ENCODE assay signal across 9 cellular contexts in the genomic region with DNA sequence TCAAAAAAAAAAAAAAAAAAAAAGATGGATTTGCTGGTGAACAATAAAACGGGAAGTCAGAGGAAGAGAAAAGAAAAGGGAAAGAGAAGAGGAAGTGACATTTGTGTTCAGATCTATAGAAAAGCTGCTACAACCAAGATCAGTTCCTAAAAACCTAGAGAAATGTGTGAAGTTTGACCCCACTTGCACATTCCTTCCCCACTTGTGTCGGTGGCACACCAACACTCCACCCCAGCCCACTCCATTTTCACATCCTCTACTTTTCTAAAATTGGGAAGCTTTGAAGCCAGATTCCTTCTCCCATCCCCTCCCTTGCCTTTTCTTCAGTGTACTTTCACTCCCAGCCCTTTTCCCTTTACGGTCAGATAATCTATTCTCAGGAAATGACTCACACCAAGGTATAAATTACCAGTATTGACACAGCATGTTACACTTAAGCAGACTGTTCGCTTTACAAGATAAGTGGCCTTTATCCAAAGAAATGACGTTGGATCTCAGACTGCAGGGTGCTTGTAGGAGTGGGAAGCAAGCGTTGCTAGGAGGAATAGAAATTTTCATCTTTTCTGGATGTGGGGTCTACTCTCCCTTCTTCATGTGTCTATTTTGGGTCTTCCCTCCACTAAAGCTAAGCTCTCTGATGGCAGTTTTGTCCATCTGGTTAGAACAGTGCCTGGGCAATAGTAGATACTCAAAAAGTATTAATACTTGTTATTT.
A peak's percentile ranks its signal among the peaks of the same experiment; 100 is the strongest.
DNase-seq lines count a peak whose midpoint lies in the region; ATAC-seq and TF ChIP-seq lines count a peak whose summit lies in the region.
"Had no signal": no experiment of that assay in that cellular context is flagged by ENCODE, and none has a peak within 500 bp of the region (broad histone marks: within the 10 kb centered on the region; RNA-seq: fewer than 3 reads in every experiment).

No MANE protein-coding gene starts in this region.

- no peak overlapping the region for H3K4me3 ChIP-seq in fibroblast of lung (replicated peaks in 1 of 4; ENCODE audit: control extremely low read depth in 1 of 4, insufficient read depth in 1 of 4, low read depth in 3 of 4, low read length in 4 of 4)
- no peak overlapping the region for H3K4me3 ChIP-seq in CD8-positive, alpha-beta T cell (ENCODE audit: low read depth, low read length)

- no peak for ATAC-seq in CD8-positive, alpha-beta T cell
- ATAC-seq in HG03469 (IDR thresholded peaks at IDR 0.05; ENCODE audit: unreplicated experiment) = no peak

- TF ChIP-seq CTCF in fibroblast of lung (conservative IDR thresholded peaks at IDR 0.05 in 1 of 2, IDR thresholded peaks at IDR 0.05 in 1 of 2; ENCODE audit: low read depth in 1 of 2, low read length in 2 of 2) = no peak
- TF ChIP-seq CTCF in CD8-positive, alpha-beta T cell (IDR thresholded peaks at IDR 0.05) = no peak

- peaks cover 3% of the 10 kb centered on the region for H3K4me1 ChIP-seq in fibroblast of lung (ENCODE audit: control insufficient read depth, extremely low read depth, insufficient read depth, low read length)
- no peaks in the 10 kb centered on the region for H3K4me1 ChIP-seq in CD8-positive, alpha-beta T cell (ENCODE audit: insufficient read depth, low read length)

- DNase-seq in NCI-H82 (lab: John Stamatoyannopoulos, UW) (peak; percentile 35), NCI-H82 treated with DMSO at 0.1 percent for 48 hours (lab: John Stamatoyannopoulos, UW; ENCODE audit: unreplicated experiment) (no peak), RKO (ENCODE audit: low spot score) (peak; percentile 64), fibroblast of lung (ENCODE audit: low read depth in 2 of 2) (peak; percentile 94 to 99), renal cortical epithelial cell (ENCODE audit: low read depth) (peak; percentile 99)
- no peak for DNase-seq in CD8-positive, alpha-beta T cell
- DNase-seq in stimulated activated CD4-positive, alpha-beta T cell treated with anti-CD3 and anti-CD28 coated beads, Interleukin-1b, Interleukin-23, amount 100 ng/mL, for 48 hours = no peak

- peak overlapping the region; percentile 65 for H3K4me2 ChIP-seq in fibroblast of lung (ENCODE audit: extremely low read depth, insufficient read depth, low read length)

- peak overlapping the region; percentile 21 for H3K27ac ChIP-seq in fibroblast of lung (ENCODE audit: insufficient read depth, low read length)
- H3K27ac ChIP-seq in CD8-positive, alpha-beta T cell (ENCODE audit: low read depth, low read length) = no peak overlapping the region
- H3K27ac ChIP-seq: C4-2B had no signal

- no peaks in the 10 kb centered on the region for H3K36me3 ChIP-seq in fibroblast of lung (ENCODE audit: control insufficient read depth, insufficient read depth, low read length)
- H3K36me3 ChIP-seq in CD8-positive, alpha-beta T cell (ENCODE audit: insufficient read depth, low read length) = no peaks in the 10 kb centered on the region

- H3K4me3 Mint-ChIP-seq in CD8-positive, alpha-beta T cell = no peak overlapping the region

- no peak overlapping the region for H3K27ac Mint-ChIP-seq in CD8-positive, alpha-beta T cell

- intact Hi-C loops in CD8-positive, alpha-beta T cell (cut with DNase I, micrococcal nuclease) = no loop called here

- H4K20me1 ChIP-seq in fibroblast of lung (ENCODE audit: control insufficient read depth, extremely low read depth, insufficient read depth, low read length) = no peaks in the 10 kb centered on the region

- CTCF ChIA-PET in CD8-positive, alpha-beta T cell (lab: Charles Lee) = no interaction called here

- no peaks in the 10 kb centered on the region for H3K79me2 ChIP-seq in fibroblast of lung (ENCODE audit: control insufficient read depth, insufficient read depth, low read length)

- no peaks in the 10 kb centered on the region for H3K9me3 Mint-ChIP-seq in CD8-positive, alpha-beta T cell

- H3K4me1 Mint-ChIP-seq in CD8-positive, alpha-beta T cell (ENCODE audit: low read depth) = no peaks in the 10 kb centered on the region

- H2AFZ ChIP-seq in fibroblast of lung (ENCODE audit: low read length) = no peak overlapping the region

- no peaks in the 10 kb centered on the region for H3K27me3 ChIP-seq in fibroblast of lung (ENCODE audit: control insufficient read depth, insufficient read depth, low read length)
- H3K27me3 ChIP-seq in CD8-positive, alpha-beta T cell (ENCODE audit: insufficient read depth, low read length) = no peaks in the 10 kb centered on the region

- H3K9me3 ChIP-seq in fibroblast of lung (ENCODE audit: control insufficient read depth, insufficient read depth, low read depth, low read length) = no peaks in the 10 kb centered on the region
- H3K9me3 ChIP-seq in CD8-positive, alpha-beta T cell (ENCODE audit: low read length) = no peaks in the 10 kb centered on the region

- no peaks in the 10 kb centered on the region for H3K36me3 Mint-ChIP-seq in CD8-positive, alpha-beta T cell

- POLR2A ChIA-PET in CD8-positive, alpha-beta T cell (lab: Charles Lee) = no interaction called here

- no peak overlapping the region for H3K9ac ChIP-seq in fibroblast of lung (ENCODE audit: insufficient read depth, low read length)

- peaks cover 5% of the 10 kb centered on the region for H3K27me3 Mint-ChIP-seq in CD8-positive, alpha-beta T cell (ENCODE audit: low read depth)

Comparison
In these comparisons a context has a peak if more than half of its experiments do, and no peak if none do; other contexts are left out.
1. DNase-seq: peak in NCI-H82 (single experiment), RKO (single experiment), fibroblast of lung (2 of 2) and renal cortical epithelial cell (single experiment); none in NCI-H82 treated with DMSO at 0.1 percent for 48 hours (single experiment), CD8-positive, alpha-beta T cell (0 of 7) and stimulated activated CD4-positive, alpha-beta T cell treated with anti-CD3 and anti-CD28 coated beads, Interleukin-1b, Interleukin-23, amount 100 ng/mL, for 48 hours (single experiment).